Comparison of ENCODE assay signal across 1 cellular context in the genomic region with DNA sequence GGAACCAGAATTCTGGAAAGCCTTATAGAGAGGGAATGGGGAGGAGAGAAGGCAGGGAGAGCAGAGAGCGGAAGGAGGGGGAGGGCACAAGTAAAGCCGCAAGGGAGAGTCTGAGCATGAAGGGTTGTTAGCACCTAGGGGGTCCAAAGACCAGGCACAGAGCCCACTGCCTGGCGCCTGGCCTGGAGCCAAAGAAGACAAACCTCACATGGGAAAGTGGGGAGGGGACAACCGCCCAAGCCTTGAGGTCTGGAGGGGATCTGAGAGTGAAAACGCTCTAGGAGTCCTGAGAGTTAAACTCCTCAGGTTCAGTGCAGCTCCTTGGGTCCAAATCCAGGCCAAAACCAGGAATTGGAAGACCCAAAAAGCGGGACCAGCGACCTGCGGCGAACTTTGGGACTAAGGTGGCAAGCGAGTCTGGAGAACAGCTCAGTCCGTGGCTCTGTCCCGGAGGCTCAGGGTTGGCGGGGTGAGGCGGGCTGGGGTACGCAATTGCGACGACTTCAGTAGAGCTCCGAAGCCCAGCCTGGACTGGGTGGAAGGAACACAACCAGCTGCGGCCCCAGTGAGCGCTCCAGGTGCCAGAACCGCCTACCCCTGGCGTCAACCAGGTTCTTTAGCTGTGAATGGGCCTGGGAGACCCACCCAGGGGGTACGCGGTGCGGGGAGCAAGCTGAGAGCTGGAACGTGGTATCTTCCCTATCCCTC.
TF ChIP-seq lines count a peak whose summit lies in the region.

No MANE protein-coding gene starts in this region.

TF ChIP-seq in A549, 52 proteins besides CTCF, POLR2A, EP300 and RAD21 (continued from another document):
- TF ChIP-seq RFX5 (IDR thresholded peaks at IDR 0.05) (no peak), HOXA7 (CRISPR knock-in tag; IDR thresholded peaks at IDR 0.05) (no peak)
TF ChIP-seq in A549: peak in this region for 0.
